In the genomic region with DNA sequence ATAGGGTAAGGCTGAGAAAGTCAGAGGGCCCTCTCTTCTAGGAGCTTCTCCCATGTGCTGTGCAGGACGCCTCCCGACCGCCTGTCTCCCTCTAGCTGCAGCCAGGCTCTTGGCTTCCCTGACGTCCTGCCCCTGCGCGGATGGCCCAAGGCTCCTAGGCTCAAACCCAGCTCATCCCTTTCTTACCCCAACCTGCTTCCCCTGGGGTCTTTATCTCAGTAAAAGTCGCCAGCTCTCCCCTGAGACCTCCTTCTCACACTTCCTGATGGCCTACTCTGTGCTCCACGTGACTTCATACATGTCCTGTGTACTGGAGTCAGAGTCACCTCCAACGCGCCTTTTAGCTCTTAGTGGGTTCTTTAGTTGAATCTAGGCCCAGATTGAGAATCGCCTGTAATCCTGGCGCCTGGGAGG, we compare ENCODE assay signal across 8 cellular contexts. TPM values are rescaled to one million over a fixed set of nuclear protein-coding genes. Genes with fewer than 3 reads are reported as not detected.
DNase-seq lines count a peak whose midpoint lies in the region; ATAC-seq and TF ChIP-seq lines count a peak whose summit lies in the region.

No MANE protein-coding gene starts in this region.

- TF ChIP-seq RAD21 in HCT116 (IDR thresholded peaks at IDR 0.05; ENCODE audit: low read depth): peak; percentile 60

- no TSS peak for BruUV-seq in HCT116 (replicated peaks; lab: Mats Ljungman, UMichigan)

- H3K4me2 ChIP-seq in HCT116 (ENCODE audit: low read length): peak overlapping the region; percentile 85

- H3K27ac ChIP-seq in HCT116 (ENCODE audit: low read depth, low read length) (peak overlapping the region; percentile 82), ectodermal cell (ENCODE audit: insufficient read depth, low read depth, low read length, poor library complexity, severe bottlenecking) (peak overlapping the region; percentile 0)

- DNase-seq in DMS53 treated with DMSO at 0.1 percent for 48 hours (lab: John Stamatoyannopoulos, UW; ENCODE audit: unreplicated experiment): peak; percentile 72
- peak; percentile 31 for DNase-seq in HCT116 (ENCODE audit: low read depth, low spot score)
- peak; percentile 41 for DNase-seq in NCI-H2171 (lab: John Stamatoyannopoulos, UW)
- DNase-seq in activated CD4-positive, alpha-beta T cell treated with anti-CD3 and anti-CD28 coated beads, Interleukin-2, amount 10 ng/mL, durations not matched to agents 24 days and 14 days: peak; percentile 89
- DNase-seq in lung microvascular endothelial cell (ENCODE audit: low read depth in 2 of 2): peak; percentile 59 to 82
- peak; percentile 48 for DNase-seq in stimulated activated CD8-positive, alpha-beta memory T cell treated with anti-CD3 and anti-CD28 coated beads, Interleukin-12 subunit alpha, Interleukin-12 subunit beta, amount 100 ng/mL, for 4 hours (ENCODE audit: low read depth)

- H3K9me3 Mint-ChIP-seq in activated CD4-positive, alpha-beta T cell treated with anti-CD3 and anti-CD28 coated beads, Interleukin-2, amount 10 ng/mL, durations not matched to agents 24 days and 14 days: no peaks in the 10 kb centered on the region

- H3K4me3 ChIP-seq in HCT116 (replicated peaks in 1 of 2; ENCODE audit: low read depth in 1 of 2, low read length in 2 of 2): peak overlapping the region; percentile 60 to 79
- H3K4me3 ChIP-seq in ectodermal cell (ENCODE audit: insufficient read depth, low read depth, low read length): peak overlapping the region; percentile 85

- H3K36me3 ChIP-seq in HCT116 (ENCODE audit: control insufficient read depth in 1 of 2, insufficient read depth in 2 of 2, low read length in 2 of 2) (no peaks in the 10 kb centered on the region), ectodermal cell (ENCODE audit: control insufficient read depth, insufficient read depth, low read length) (peaks cover 7% of the 10 kb centered on the region)

- no peaks in the 10 kb centered on the region for H3K27me3 Mint-ChIP-seq in activated CD4-positive, alpha-beta T cell treated with anti-CD3 and anti-CD28 coated beads, Interleukin-2, amount 10 ng/mL, durations not matched to agents 24 days and 14 days

- RAD21 ChIA-PET in HCT116 (lab: Charles Lee; ENCODE audit: low non-redundant PET in 1 of 2, low total read pairs in 2 of 2, uncharacterized antibody in 2 of 2, unreplicated experiment in 2 of 2): interaction anchor here (1.6 to 2.1 kb wide), 2 partner anchors 22 to 106 kb away, joined by 4 to 18 read pairs; a partner anchor contains a TSS

- H3K4me3 Mint-ChIP-seq in activated CD4-positive, alpha-beta T cell treated with anti-CD3 and anti-CD28 coated beads, Interleukin-2, amount 10 ng/mL, durations not matched to agents 24 days and 14 days: peak overlapping the region; percentile 88

- POLR2A ChIA-PET in HCT116 (lab: Charles Lee): interaction anchor here (1.1 to 2.7 kb wide), 6 partner anchors 9 to 106 kb away, joined by 3 to 20 read pairs (median 6); a partner anchor contains a TSS

- peak in 2 of 3 experiments; percentile 48 to 60; a peak in 5 of 6 replicates for TF ChIP-seq CTCF in HCT116 (IDR thresholded peaks at IDR 0.05 in 2 of 3, conservative IDR thresholded peaks at IDR 0.05 in 1 of 3; ENCODE audit: borderline replicate concordance in 1 of 3, insufficient read depth in 1 of 3, low read depth in 2 of 3, low read length in 2 of 3)

- 31 to 33% methylated on average over 12 of the region's 12 CpGs for WGBS in ectodermal cell, 2 experiments

- TF ChIP-seq POLR2A in HCT116 (IDR thresholded peaks at IDR 0.05; ENCODE audit: borderline replicate concordance, extremely low read depth, insufficient read depth, insufficient read length): peak; percentile 19

- ATAC-seq in HCT116: peak; percentile 63
- ATAC-seq in GM19452 (IDR thresholded peaks at IDR 0.05; ENCODE audit: unreplicated experiment): no peak

- no peaks in the 10 kb centered on the region for H3K9me2 ChIP-seq in HCT116 (ENCODE audit: insufficient read depth)

- H3K9me3 ChIP-seq in HCT116 (ENCODE audit: control insufficient read depth in 1 of 2, insufficient read depth in 1 of 2, low read depth in 1 of 2, low read length in 2 of 2): no peaks in the 10 kb centered on the region
- H3K9me3 ChIP-seq in ectodermal cell (ENCODE audit: control insufficient read depth, low read length): no peaks in the 10 kb centered on the region

- H3K4me1 ChIP-seq in HCT116 (ENCODE audit: control insufficient read depth in 1 of 2, insufficient read depth in 2 of 2, low read length in 2 of 2) (peaks cover 6 to 36% of the 10 kb centered on the region in 2 experiments; a peak in 3 of 4 replicates), ectodermal cell (ENCODE audit: control insufficient read depth, insufficient read depth, low read length) (peaks cover 7% of the 10 kb centered on the region)

- H3K9ac ChIP-seq in HCT116 (ENCODE audit: low read length): peak overlapping the region; percentile 78

- CTCF ChIA-PET in HCT116 (lab: Charles Lee): interaction anchor here (1.0 to 2.1 kb wide), 13 partner anchors 9 to 126 kb away, joined by 3 to 11 read pairs (median 4); a partner anchor contains a TSS

- no peaks in the 10 kb centered on the region; the same call in 1 of the 2 replicates for H3K79me2 ChIP-seq in HCT116 (ENCODE audit: insufficient read depth, low read length)

- no peaks in the 10 kb centered on the region for H3K27me3 ChIP-seq in HCT116 (ENCODE audit: insufficient read depth, low read length)
- H3K27me3 ChIP-seq in ectodermal cell (ENCODE audit: control insufficient read depth, insufficient read depth, low read length, poor library complexity, severe bottlenecking): no peaks in the 10 kb centered on the region

- H2AFZ ChIP-seq in HCT116 (ENCODE audit: low read depth, low read length, poor library complexity, severe bottlenecking): no peak overlapping the region

- intact Hi-C loops in HCT116 (cut with micrococcal nuclease): no loop called here
- intact Hi-C loops in activated CD4-positive, alpha-beta T cell treated with anti-CD3 and anti-CD28 coated beads, Interleukin-2, amount 10 ng/mL, durations not matched to agents 24 days and 14 days (cut with micrococcal nuclease): loop anchor here (1.0 to 2.0 kb wide), 9 partner anchors 8 to 163 kb away; a partner anchor contains a TSS

- H3K27ac Mint-ChIP-seq in activated CD4-positive, alpha-beta T cell treated with anti-CD3 and anti-CD28 coated beads, Interleukin-2, amount 10 ng/mL, durations not matched to agents 24 days and 14 days: peak overlapping the region; percentile 97

- H3K4me1 Mint-ChIP-seq in activated CD4-positive, alpha-beta T cell treated with anti-CD3 and anti-CD28 coated beads, Interleukin-2, amount 10 ng/mL, durations not matched to agents 24 days and 14 days: peaks cover 23% of the 10 kb centered on the region

- H4K20me1 ChIP-seq in HCT116 (ENCODE audit: insufficient read depth): no peaks in the 10 kb centered on the region

- peaks cover 41% of the 10 kb centered on the region for H3K36me3 Mint-ChIP-seq in activated CD4-positive, alpha-beta T cell treated with anti-CD3 and anti-CD28 coated beads, Interleukin-2, amount 10 ng/mL, durations not matched to agents 24 days and 14 days (ENCODE audit: low read depth)

TF ChIP-seq in HCT116, 20 proteins besides CTCF, POLR2A, EP300 and RAD21 (continues in another document):
- no peak for TF ChIP-seq SP1 (IDR thresholded peaks at IDR 0.05; ENCODE audit: low read depth)
- TF ChIP-seq ZNF274 (IDR thresholded peaks at IDR 0.05; ENCODE audit: low read depth, low read length): no peak
- no peak for TF ChIP-seq EZH2phosphoT487 (IDR thresholded peaks at IDR 0.05; ENCODE audit: borderline replicate concordance)

RNA-seq across cellular contexts. Expression of a gene that starts 1.1 kb away (rescaled TPM):
- total RNA-seq in HCT116 (2021; ENCODE audit: unreplicated experiment) (2.1 TPM), lung microvascular endothelial cell (4.8 and 7.7 TPM in 2 replicates)
- polyA plus RNA-seq in HCT116 (2012): 0.67 and 1.6 TPM in 2 replicates
- 10.5 and 13.6 TPM in 2 replicates for total RNA-seq in activated CD4-positive, alpha-beta T cell treated with anti-CD3 and anti-CD28 coated beads, Interleukin-2, amount 10 ng/mL, durations not matched to agents 24 days and 14 days
- polyA plus RNA-seq in ectodermal cell (2013, experiment 1 of 4): 12.1 TPM
- polyA plus RNA-seq in ectodermal cell (2013, experiment 2 of 4): 15.4 TPM
- 7.8 TPM for polyA plus RNA-seq in ectodermal cell (2013, experiment 3 of 4)
- polyA plus RNA-seq in ectodermal cell (2013, experiment 4 of 4): 8.7 TPM

RNA-seq across cellular contexts. Expression of a gene that starts 9.4 kb away (rescaled TPM):
- total RNA-seq in HCT116 (2021; ENCODE audit: unreplicated experiment): 48.8 TPM
- 47.0 and 49.7 TPM in 2 replicates for polyA plus RNA-seq in HCT116 (2012)
- total RNA-seq in activated CD4-positive, alpha-beta T cell treated with anti-CD3 and anti-CD28 coated beads, Interleukin-2, amount 10 ng/mL, durations not matched to agents 24 days and 14 days: 12.9 and 14.8 TPM in 2 replicates
- 50.4 TPM for polyA plus RNA-seq in ectodermal cell (2013, experiment 1 of 4)
- polyA plus RNA-seq in ectodermal cell (2013, experiment 2 of 4): 47.8 TPM
- polyA plus RNA-seq in ectodermal cell (2013, experiment 3 of 4): 38.0 TPM
- 39.4 TPM for polyA plus RNA-seq in ectodermal cell (2013, experiment 4 of 4)
- 11.3 and 17.9 TPM in 2 replicates for total RNA-seq in lung microvascular endothelial cell

RNA-seq across cellular contexts. Expression of a gene that starts 22.4 kb away (rescaled TPM):
- total RNA-seq in HCT116 (2021; ENCODE audit: unreplicated experiment): 9.1 TPM
- polyA plus RNA-seq in HCT116 (2012): 2.5 and 4.0 TPM in 2 replicates
- total RNA-seq in activated CD4-positive, alpha-beta T cell treated with anti-CD3 and anti-CD28 coated beads, Interleukin-2, amount 10 ng/mL, durations not matched to agents 24 days and 14 days: 13.9 and 14.9 TPM in 2 replicates
- 10.1 TPM for polyA plus RNA-seq in ectodermal cell (2013, experiment 1 of 4)
- 9.4 TPM for polyA plus RNA-seq in ectodermal cell (2013, experiment 2 of 4)
- polyA plus RNA-seq in ectodermal cell (2013, experiment 3 of 4): 9.0 TPM
- polyA plus RNA-seq in ectodermal cell (2013, experiment 4 of 4): 9.8 TPM
- total RNA-seq in lung microvascular endothelial cell: 2.0 and 3.2 TPM in 2 replicates

RNA-seq across cellular contexts. Expression of a gene that starts 35.7 kb away (rescaled TPM):
- total RNA-seq in HCT116 (2021; ENCODE audit: unreplicated experiment) (3.6 TPM), lung microvascular endothelial cell (5.0 and 5.4 TPM in 2 replicates)
- polyA plus RNA-seq in HCT116 (2012): 1.8 and 2.3 TPM in 2 replicates
- total RNA-seq in activated CD4-positive, alpha-beta T cell treated with anti-CD3 and anti-CD28 coated beads, Interleukin-2, amount 10 ng/mL, durations not matched to agents 24 days and 14 days: 6.6 and 8.0 TPM in 2 replicates
- 8.5 TPM for polyA plus RNA-seq in ectodermal cell (2013, experiment 1 of 4)
- 8.4 TPM for polyA plus RNA-seq in ectodermal cell (2013, experiment 2 of 4)
- 5.5 TPM for polyA plus RNA-seq in ectodermal cell (2013, experiment 3 of 4)
- polyA plus RNA-seq in ectodermal cell (2013, experiment 4 of 4): 8.8 TPM

RNA-seq across cellular contexts. Expression of a gene that starts 49.7 kb away (rescaled TPM):
- total RNA-seq in HCT116 (2021; ENCODE audit: unreplicated experiment) (0.15 TPM), lung microvascular endothelial cell (5.4 and 9.9 TPM in 2 replicates)
- 0.03 and 0.04 TPM in 2 replicates for polyA plus RNA-seq in HCT116 (2012)
- total RNA-seq in activated CD4-positive, alpha-beta T cell treated with anti-CD3 and anti-CD28 coated beads, Interleukin-2, amount 10 ng/mL, durations not matched to agents 24 days and 14 days: 17.1 and 17.8 TPM in 2 replicates
- polyA plus RNA-seq in ectodermal cell (2013, experiment 1 of 4): 24.7 TPM
- polyA plus RNA-seq in ectodermal cell (2013, experiment 2 of 4): 21.5 TPM
- 15.5 TPM for polyA plus RNA-seq in ectodermal cell (2013, experiment 3 of 4)
- 18.2 TPM for polyA plus RNA-seq in ectodermal cell (2013, experiment 4 of 4)

Comparison
In these comparisons a context has a peak if more than half of its experiments do, and no peak if none do; other contexts are left out.
1. DNase-seq: peak in every context shown above with its lines; median percentile 89 in activated CD4-positive, alpha-beta T cell treated with anti-CD3 and anti-CD28 coated beads, Interleukin-2, amount 10 ng/mL, durations not matched to agents 24 days and 14 days; 72 in DMS53 treated with DMSO at 0.1 percent for 48 hours; 70 in lung microvascular endothelial cell; 48 in stimulated activated CD8-positive, alpha-beta memory T cell treated with anti-CD3 and anti-CD28 coated beads, Interleukin-12 subunit alpha, Interleukin-12 subunit beta, amount 100 ng/mL, for 4 hours; 41 in NCI-H2171; 31 in HCT116.